12 cellular contexts compared by ENCODE assay signal in the genomic region with DNA sequence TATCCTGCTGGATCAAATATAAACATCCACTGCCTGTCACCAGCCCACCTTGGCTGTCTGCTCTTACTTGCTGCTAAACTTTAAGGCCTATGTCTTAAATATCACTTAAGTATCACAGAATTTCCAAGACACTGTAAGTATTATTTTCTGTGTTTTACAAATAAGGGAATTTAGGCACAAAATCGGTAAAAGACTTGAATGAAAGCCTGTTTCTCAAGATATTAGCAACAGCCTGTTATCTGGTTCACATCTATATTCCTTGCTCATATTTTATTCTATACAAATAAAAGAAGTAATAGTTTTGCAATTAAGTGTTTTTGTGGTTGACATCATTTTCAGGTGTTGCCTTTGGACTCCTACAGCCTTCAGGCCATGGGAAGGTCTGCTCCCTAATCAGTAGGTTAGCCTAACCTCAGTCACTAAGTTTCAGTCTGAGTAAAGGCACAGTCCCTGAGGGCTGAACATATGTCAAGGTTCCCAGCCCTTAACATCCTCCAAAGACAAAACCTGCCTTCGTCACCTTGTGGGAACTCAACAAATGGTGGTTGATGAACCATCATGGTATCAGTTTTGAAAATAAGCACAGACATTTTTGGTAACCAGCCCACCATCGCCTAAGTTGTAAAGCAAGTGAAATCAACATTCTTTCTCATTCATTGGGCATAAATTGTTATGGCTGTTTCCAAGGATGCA.
DNase-seq lines count a peak whose midpoint lies in the region; ATAC-seq lines count a peak whose summit lies in the region.
"Had no signal": no experiment of that assay in that cellular context is flagged by ENCODE, and none has a peak within 500 bp of the region (broad histone marks: within the 10 kb centered on the region; RNA-seq: fewer than 3 reads in every experiment).

No MANE protein-coding gene starts in this region.

- in situ Hi-C loops in ACHN (cut with HindIII; ENCODE audit: low pct_ligation_motif_present, low pct_unique_long_range_greater_than_20kb, low sequenced_read_pairs) = no loop called here

- ATAC-seq in GM18909 (IDR thresholded peaks at IDR 0.05; ENCODE audit: poor library complexity, unreplicated experiment) (peak; percentile 96), GM21529 (IDR thresholded peaks at IDR 0.05; ENCODE audit: unreplicated experiment) (peak; percentile 99), HG03095 (IDR thresholded peaks at IDR 0.05; ENCODE audit: unreplicated experiment) (peak; percentile 98)
- ATAC-seq in stimulated activated naive CD8-positive, alpha-beta T cell treated with anti-CD3 and anti-CD28 coated beads, Interleukin-15, Interleukin-2, amounts not matched to agents 100 U/mL and 50 U/mL, for 24 hours = peak; percentile 59

- DNase-seq in stimulated activated naive CD8-positive, alpha-beta T cell treated with anti-CD3 and anti-CD28 coated beads, Interleukin-15, Interleukin-2, amounts not matched to agents 100 U/mL and 50 U/mL, for 24 hours = no peak
- DNase-seq in NCI-H146 (lab: John Stamatoyannopoulos, UW) = no peak
- no peak for DNase-seq in NCI-H1417 (lab: John Stamatoyannopoulos, UW)
- no peak for DNase-seq in ACHN
- DNase-seq: activated CD4-positive, alpha-beta T cell treated with anti-CD3 and anti-CD28 coated beads, Interleukin-2, amount 10 ng/mL, durations not matched to agents 7 days and 5 days; activated naive CD4-positive, alpha-beta T cell treated with anti-CD3 and anti-CD28 coated beads for 36 hours; COR-L47; NCI-H2029; T-helper 1 cell had no signal
